ENCODE assay signal across 2 cellular contexts in genomic region chr19:56091751-56092546, GRCh38.
TF ChIP-seq lines count a peak whose summit lies in the region.

No MANE protein-coding gene starts in this region.

TF ChIP-seq in GM23338, 12 proteins besides CTCF, POLR2A, EP300 and RAD21:
- no peak for TF ChIP-seq ZNF331 (CRISPR knock-in tag; IDR thresholded peaks at IDR 0.05; ENCODE audit: low read depth)
- no peak for TF ChIP-seq POLR2AphosphoS5 (IDR thresholded peaks at IDR 0.05; ENCODE audit: low read depth)
- TF ChIP-seq ZNF114 (CRISPR knock-in tag; IDR thresholded peaks at IDR 0.05): no peak
- no peak for TF ChIP-seq NANOG (IDR thresholded peaks at IDR 0.05; ENCODE audit: borderline replicate concordance)
- TF ChIP-seq EZH2 (IDR thresholded peaks at IDR 0.05; ENCODE audit: low read depth, unreplicated experiment): no peak
- no peak for TF ChIP-seq ETS1 (IDR thresholded peaks at IDR 0.05)
- no peak for TF ChIP-seq STAT1 (IDR thresholded peaks at IDR 0.05; ENCODE audit: unreplicated experiment)
- TF ChIP-seq CREB1 (CRISPR knock-in tag; IDR thresholded peaks at IDR 0.05; ENCODE audit: low read depth): no peak
- TF ChIP-seq EZH2phosphoT487 (IDR thresholded peaks at IDR 0.05; ENCODE audit: unreplicated experiment): no peak
- TF ChIP-seq ZNF462 (CRISPR knock-in tag; IDR thresholded peaks at IDR 0.05): no peak
- no peak for TF ChIP-seq JUNB (IDR thresholded peaks at IDR 0.05; ENCODE audit: unreplicated experiment)
- no peak for TF ChIP-seq REST (IDR thresholded peaks at IDR 0.05; ENCODE audit: unreplicated experiment)
TF ChIP-seq in GM23338: peak in this region for 0.

TF ChIP-seq in GM12878, 131 proteins besides CTCF, POLR2A, EP300 and RAD21:
- TF ChIP-seq IRF4 (IDR thresholded peaks at IDR 0.05; ENCODE audit: low read depth, low read length) (0 out of 2 replicates have a peak, but pooled peaks have one; percentile 53), FOXK2 (IDR thresholded peaks at IDR 0.05) (no peak)
